In genomic region chr1:114482585-114482984, GRCh38 we compare ENCODE assay signal across 7 cellular contexts. TPM values are rescaled to one million over a fixed set of nuclear protein-coding genes. Genes with fewer than 3 reads are reported as not detected.
DNase-seq lines count a peak whose midpoint lies in the region; ATAC-seq and TF ChIP-seq lines count a peak whose summit lies in the region.

No MANE protein-coding gene starts in this region.

- H3K36me3 ChIP-seq in HEK293 (ENCODE audit: control insufficient read depth in 2 of 2, insufficient read depth in 1 of 2, low read length in 2 of 2) (no peaks in the 10 kb centered on the region; a peak in 1 of 3 replicates), PC-9 (ENCODE audit: low read depth) (0 out of 2 replicates have a peak, but pooled peaks cover 4% of the 10 kb centered on the region)

- H3K4me3 Mint-ChIP-seq in naive thymus-derived CD8-positive, alpha-beta T cell = peak overlapping the region in 8 of 10 donors; percentile 15 to 71 (median 48)

- peak overlapping the region; percentile 71 to 95 (median 88) for H3K27ac Mint-ChIP-seq in naive thymus-derived CD8-positive, alpha-beta T cell

- no peak overlapping the region for H3K4me2 ChIP-seq in PC-9

- H3K4me3 ChIP-seq in HEK293 (ENCODE audit: low read depth, low read length) = no peak overlapping the region
- no peak overlapping the region for H3K4me3 ChIP-seq in PC-9

- no peaks in the 10 kb centered on the region for H3K9me2 ChIP-seq in PC-9 (ENCODE audit: insufficient read depth)

- H3K9me3 ChIP-seq in HEK293 (ENCODE audit: control insufficient read depth, insufficient read depth, low read depth, low read length) (no peaks in the 10 kb centered on the region), PC-9 (ENCODE audit: insufficient read depth, low read depth) (peaks cover 5% of the 10 kb centered on the region; the same call in 1 of the 2 replicates)

- POLR2A ChIA-PET in HEK293 (lab: Yijun Ruan, JAX) (no interaction called here), PC-9 (lab: Charles Lee; ENCODE audit: unreplicated experiment) (no interaction called here)
- POLR2A ChIA-PET in naive thymus-derived CD8-positive, alpha-beta T cell (lab: Charles Lee) = no interaction called here

- H4K20me1 ChIP-seq in PC-9 (ENCODE audit: insufficient read depth) = peaks cover 18% of the 10 kb centered on the region

- H3K4me1 ChIP-seq in HEK293 (ENCODE audit: control insufficient read depth, insufficient read depth, low read length) (no peaks in the 10 kb centered on the region), PC-9 (replicated peaks; ENCODE audit: insufficient read depth) (0 out of 2 replicates have a peak, but pooled peaks cover 4% of the 10 kb centered on the region)

- H3F3A ChIP-seq in PC-9 (ENCODE audit: insufficient read depth, low read depth) = peaks cover 4% of the 10 kb centered on the region; the same call in 1 of the 2 replicates

- peaks cover 0 to 18% (median 10%) of the 10 kb centered on the region in 9 donors for H3K9me3 Mint-ChIP-seq in naive thymus-derived CD8-positive, alpha-beta T cell

- peak; percentile 93 for ATAC-seq in GM18907 (IDR thresholded peaks at IDR 0.05; ENCODE audit: unreplicated experiment)
- peak; percentile 71 to 87 for ATAC-seq in naive thymus-derived CD8-positive, alpha-beta T cell

- intact Hi-C loops in PC-9 (cut with micrococcal nuclease; ENCODE audit: unreplicated experiment) = no loop called here

- no peaks in the 10 kb centered on the region for H3K27me3 ChIP-seq in PC-9 (ENCODE audit: insufficient read depth, low read depth)

- DNase-seq in PC-9 = peak; percentile 14 to 59
- peak in 6 of 10 donors; percentile 5 to 44 (median 30) for DNase-seq in naive thymus-derived CD8-positive, alpha-beta T cell
- no peak for DNase-seq in cerebellar nuclear complex (lab: John Stamatoyannopoulos, UW)
- no peak for DNase-seq in glomerular visceral epithelial cell (ENCODE audit: extremely low spot score)
- no peak for DNase-seq in stimulated activated CD4-positive, alpha-beta T cell treated with anti-CD3 and anti-CD28 coated beads, Interleukin-15, amount 100 ng/mL, for 24 hours

- peaks cover 96% of the 10 kb centered on the region for H3K79me2 ChIP-seq in PC-9 (ENCODE audit: low read depth)

- CTCF ChIA-PET in HEK293 (lab: Yijun Ruan, JAX) (no interaction called here), PC-9 (lab: Charles Lee) (no interaction called here)

- H3K27me3 Mint-ChIP-seq in naive thymus-derived CD8-positive, alpha-beta T cell = no peaks in the 10 kb centered on the region

- no TSS peak for BruUV-seq in PC-9 (replicated peaks; lab: Mats Ljungman, UMichigan)

- peaks cover 24 to 73% (median 54%) of the 10 kb centered on the region in 4 donors for H3K4me1 Mint-ChIP-seq in naive thymus-derived CD8-positive, alpha-beta T cell

- H3K36me3 Mint-ChIP-seq in naive thymus-derived CD8-positive, alpha-beta T cell = peaks cover 11 to 14% (median 13%) of the 10 kb centered on the region in 3 donors

- H2AFZ ChIP-seq in PC-9 = no peak overlapping the region

- H3K27ac ChIP-seq in HEK293 (ENCODE audit: extremely low read depth, low read depth, low read length) (no peak overlapping the region), PC-9 (no peak overlapping the region)

- TF ChIP-seq CTCF in HEK293 (tag by site-specific recombination; IDR thresholded peaks at IDR 0.05) (no peak), PC-9 (conservative IDR thresholded peaks at IDR 0.05) (no peak)

TF ChIP-seq in HEK293, 187 proteins besides CTCF, POLR2A, EP300 and RAD21:
- TF ChIP-seq PRDM1 (tag by site-specific recombination; IDR thresholded peaks at IDR 0.05) (0 out of 2 replicates have a peak, but pooled peaks have one; percentile 33), ZNF529 (tag by site-specific recombination; IDR thresholded peaks at IDR 0.05; ENCODE audit: insufficient replicate concordance) (no peak)
TF ChIP-seq in HEK293: peak in this region for 1.

RNA-seq across cellular contexts. Expression of gene TRIM33, which starts 28.4 kb away (rescaled TPM):
- 30.0 and 38.7 TPM in 2 replicates for total RNA-seq in PC-9 (2021)
- 10 to 100 TPM; 57.5 to 58.6 TPM for total RNA-seq in naive thymus-derived CD8-positive, alpha-beta T cell
- polyA plus RNA-seq in naive thymus-derived CD8-positive, alpha-beta T cell = 10 to 100 TPM; 18.2 to 32.2 (median 23.2) TPM

Comparison
In these comparisons a context has a peak if more than half of its experiments do, and no peak if none do; other contexts are left out.
1. DNase-seq: peak in PC-9 (2 of 2) and naive thymus-derived CD8-positive, alpha-beta T cell (6 of 10); none in cerebellar nuclear complex (0 of 2), glomerular visceral epithelial cell (single experiment) and stimulated activated CD4-positive, alpha-beta T cell treated with anti-CD3 and anti-CD28 coated beads, Interleukin-15, amount 100 ng/mL, for 24 hours (single experiment).